ENCODE assay signal across 1 cellular context in the genomic region with DNA sequence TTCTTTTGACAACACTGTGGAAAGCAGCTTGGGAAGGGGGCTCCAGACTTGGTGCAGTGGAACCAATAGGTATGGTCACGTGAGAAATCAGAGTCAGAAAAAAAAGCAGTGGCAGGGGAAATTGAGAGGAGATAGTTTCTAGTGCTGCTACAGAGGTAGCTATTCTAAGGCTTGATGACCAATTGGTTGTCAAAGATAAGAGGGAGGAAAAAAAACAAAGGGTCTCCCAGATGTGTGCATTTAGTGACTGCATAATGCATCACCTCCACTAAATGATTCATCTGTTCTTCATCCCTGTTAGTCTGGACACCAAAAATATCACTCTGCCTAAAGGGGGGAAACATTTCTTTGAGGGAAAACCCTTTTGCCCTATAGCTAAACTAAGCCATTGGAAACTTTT.
A peak's percentile ranks its signal among the peaks of the same experiment; 100 is the strongest.
TF ChIP-seq lines count a peak whose summit lies in the region.

No MANE protein-coding gene starts in this region.

TF ChIP-seq in HCT116, 20 proteins besides CTCF, POLR2A, EP300 and RAD21:
- TF ChIP-seq MAX (IDR thresholded peaks at IDR 0.05) = no peak
- no peak for TF ChIP-seq SRF (IDR thresholded peaks at IDR 0.05; ENCODE audit: low read depth)
- TF ChIP-seq CBX3 (IDR thresholded peaks at IDR 0.05; ENCODE audit: low read depth) = no peak
- no peak for TF ChIP-seq ELF1 (IDR thresholded peaks at IDR 0.05; ENCODE audit: borderline replicate concordance, low read depth)
- TF ChIP-seq, protein P1, sequence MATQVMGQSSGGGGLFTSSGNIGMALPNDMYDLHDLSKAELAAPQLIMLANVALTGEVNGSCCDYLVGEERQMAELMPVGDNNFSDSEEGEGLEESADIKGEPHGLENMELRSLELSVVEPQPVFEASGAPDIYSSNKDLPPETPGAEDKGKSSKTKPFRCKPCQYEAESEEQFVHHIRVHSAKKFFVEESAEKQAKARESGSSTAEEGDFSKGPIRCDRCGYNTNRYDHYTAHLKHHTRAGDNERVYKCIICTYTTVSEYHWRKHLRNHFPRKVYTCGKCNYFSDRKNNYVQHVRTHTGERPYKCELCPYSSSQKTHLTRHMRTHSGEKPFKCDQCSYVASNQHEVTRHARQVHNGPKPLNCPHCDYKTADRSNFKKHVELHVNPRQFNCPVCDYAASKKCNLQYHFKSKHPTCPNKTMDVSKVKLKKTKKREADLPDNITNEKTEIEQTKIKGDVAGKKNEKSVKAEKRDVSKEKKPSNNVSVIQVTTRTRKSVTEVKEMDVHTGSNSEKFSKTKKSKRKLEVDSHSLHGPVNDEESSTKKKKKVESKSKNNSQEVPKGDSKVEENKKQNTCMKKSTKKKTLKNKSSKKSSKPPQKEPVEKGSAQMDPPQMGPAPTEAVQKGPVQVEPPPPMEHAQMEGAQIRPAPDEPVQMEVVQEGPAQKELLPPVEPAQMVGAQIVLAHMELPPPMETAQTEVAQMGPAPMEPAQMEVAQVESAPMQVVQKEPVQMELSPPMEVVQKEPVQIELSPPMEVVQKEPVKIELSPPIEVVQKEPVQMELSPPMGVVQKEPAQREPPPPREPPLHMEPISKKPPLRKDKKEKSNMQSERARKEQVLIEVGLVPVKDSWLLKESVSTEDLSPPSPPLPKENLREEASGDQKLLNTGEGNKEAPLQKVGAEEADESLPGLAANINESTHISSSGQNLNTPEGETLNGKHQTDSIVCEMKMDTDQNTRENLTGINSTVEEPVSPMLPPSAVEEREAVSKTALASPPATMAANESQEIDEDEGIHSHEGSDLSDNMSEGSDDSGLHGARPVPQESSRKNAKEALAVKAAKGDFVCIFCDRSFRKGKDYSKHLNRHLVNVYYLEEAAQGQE (IDR thresholded peaks at IDR 0.05; ENCODE audit: low read depth) = no peak
- no peak for TF ChIP-seq YY1 (IDR thresholded peaks at IDR 0.05; ENCODE audit: extremely low read depth, insufficient replicate concordance, low read depth, low read length)
- TF ChIP-seq EGR1 (IDR thresholded peaks at IDR 0.05; ENCODE audit: low read depth) = no peak
- no peak for TF ChIP-seq ZNF274 (IDR thresholded peaks at IDR 0.05; ENCODE audit: low read depth, low read length)
- TF ChIP-seq POLR2AphosphoS5 (IDR thresholded peaks at IDR 0.05; ENCODE audit: low read depth, low read length) = no peak
- TF ChIP-seq JUND (IDR thresholded peaks at IDR 0.05) = peak; percentile 69
- peak; percentile 82 for TF ChIP-seq FOSL1 (IDR thresholded peaks at IDR 0.05; ENCODE audit: low read depth)
- peak; percentile 64 for TF ChIP-seq SP1 (IDR thresholded peaks at IDR 0.05; ENCODE audit: low read depth)
- TF ChIP-seq EZH2 (IDR thresholded peaks at IDR 0.05) = no peak
- TF ChIP-seq ATF3 (IDR thresholded peaks at IDR 0.05) = no peak
